In genomic region chr2:68318686-68319396, GRCh38 we compare ENCODE assay signal across 8 cellular contexts. TPM values are rescaled to one million over a fixed set of nuclear protein-coding genes. Genes with fewer than 3 reads are reported as not detected.
DNase-seq lines count a peak whose midpoint lies in the region; ATAC-seq and TF ChIP-seq lines count a peak whose summit lies in the region.

No MANE protein-coding gene starts in this region.

- H3K9ac ChIP-seq in mucosa of stomach (ENCODE audit: low read length): peak overlapping the region; percentile 62

- H3K27ac ChIP-seq in CD8-positive, alpha-beta T cell (ENCODE audit: low read depth, low read length): no peak overlapping the region
- peak overlapping the region; percentile 94 for H3K27ac ChIP-seq in vagina

- peaks cover 1% of the 10 kb centered on the region for H3K9me3 Mint-ChIP-seq in CD8-positive, alpha-beta T cell
- H3K9me3 Mint-ChIP-seq in endothelial cell (ENCODE audit: unreplicated experiment): no peaks in the 10 kb centered on the region

- H3K27me3 ChIP-seq in CD8-positive, alpha-beta T cell (ENCODE audit: insufficient read depth, low read length): peaks cover 9% of the 10 kb centered on the region
- peaks cover 32% of the 10 kb centered on the region for H3K27me3 ChIP-seq in mucosa of stomach (ENCODE audit: control insufficient read depth, insufficient read depth, low read length)
- H3K27me3 ChIP-seq in vagina: no peaks in the 10 kb centered on the region

- ATAC-seq in CD8-positive, alpha-beta T cell: no peak

- no peaks in the 10 kb centered on the region for H3K9me3 ChIP-seq in CD8-positive, alpha-beta T cell (ENCODE audit: low read length)
- H3K9me3 ChIP-seq in mucosa of stomach (ENCODE audit: control insufficient read depth, low read length): no peaks in the 10 kb centered on the region
- H3K9me3 ChIP-seq in vagina: no peaks in the 10 kb centered on the region

- POLR2A ChIA-PET in CD8-positive, alpha-beta T cell (lab: Charles Lee): no interaction called here

- intact Hi-C loops in CD8-positive, alpha-beta T cell (cut with DNase I, micrococcal nuclease): no loop called here
- intact Hi-C loops in vagina (cut with DNase I): no loop called here

- H3K4me3 Mint-ChIP-seq in CD8-positive, alpha-beta T cell: peak overlapping the region; percentile 78
- peak overlapping the region; percentile 98 for H3K4me3 Mint-ChIP-seq in endothelial cell (ENCODE audit: unreplicated experiment)

- CTCF ChIA-PET in CD8-positive, alpha-beta T cell (lab: Charles Lee): no interaction called here

- no peaks in the 10 kb centered on the region for H3K36me3 ChIP-seq in CD8-positive, alpha-beta T cell (ENCODE audit: insufficient read depth, low read length)
- H3K36me3 ChIP-seq in mucosa of stomach (ENCODE audit: control insufficient read depth, insufficient read depth, low read length): no peaks in the 10 kb centered on the region
- no peaks in the 10 kb centered on the region for H3K36me3 ChIP-seq in vagina

- H3K4me1 ChIP-seq in CD8-positive, alpha-beta T cell (ENCODE audit: insufficient read depth, low read length): peaks cover 5% of the 10 kb centered on the region
- H3K4me1 ChIP-seq in mucosa of stomach (ENCODE audit: control insufficient read depth, insufficient read depth, low read length) (peaks cover 9% of the 10 kb centered on the region), vagina (peaks cover 26% of the 10 kb centered on the region)

- no peak for DNase-seq in CD8-positive, alpha-beta T cell
- DNase-seq in endothelial cell (ENCODE audit: low spot score) (peak; percentile 37), vagina (ENCODE audit: extremely low spot score in 2 of 2) (no peak), NK-92 (lab: John Stamatoyannopoulos, UW; ENCODE audit: unreplicated experiment) (no peak)
- DNase-seq in activated CD8-positive, alpha-beta memory T cell treated with anti-CD3 and anti-CD28 coated beads, Interleukin-2, amount 50 U/mL, for 48 hours: no peak
- DNase-seq in NK-92 treated with Interleukin-12 subunit alpha and Interleukin-12 subunit beta, amount 100 ng/mL, for 24 hours (lab: John Stamatoyannopoulos, UW): no peak

- TF ChIP-seq POLR2A in vagina (IDR thresholded peaks at IDR 0.05): no peak

- no peak overlapping the region for H3K27ac Mint-ChIP-seq in CD8-positive, alpha-beta T cell
- peak overlapping the region; percentile 74 for H3K27ac Mint-ChIP-seq in endothelial cell (ENCODE audit: unreplicated experiment)

- no peak for TF ChIP-seq CTCF in CD8-positive, alpha-beta T cell (IDR thresholded peaks at IDR 0.05)
- TF ChIP-seq CTCF in endothelial cell (IDR thresholded peaks at IDR 0.05; ENCODE audit: unreplicated experiment): no peak
- no peak for TF ChIP-seq CTCF in vagina (IDR thresholded peaks at IDR 0.05)

- no peaks in the 10 kb centered on the region for H3K36me3 Mint-ChIP-seq in CD8-positive, alpha-beta T cell
- peaks cover 5% of the 10 kb centered on the region for H3K36me3 Mint-ChIP-seq in endothelial cell (ENCODE audit: low read depth, unreplicated experiment)

- H3K27me3 Mint-ChIP-seq in CD8-positive, alpha-beta T cell (ENCODE audit: low read depth): peaks cover 50% of the 10 kb centered on the region
- H3K27me3 Mint-ChIP-seq in endothelial cell (ENCODE audit: unreplicated experiment): peaks cover 6% of the 10 kb centered on the region

- H3K4me1 Mint-ChIP-seq in CD8-positive, alpha-beta T cell (ENCODE audit: low read depth): peaks cover 12% of the 10 kb centered on the region
- peaks cover 18% of the 10 kb centered on the region for H3K4me1 Mint-ChIP-seq in endothelial cell (ENCODE audit: unreplicated experiment)

- H3K4me3 ChIP-seq in CD8-positive, alpha-beta T cell (ENCODE audit: low read depth, low read length): no peak overlapping the region
- H3K4me3 ChIP-seq in mucosa of stomach (ENCODE audit: low read length): peak overlapping the region; percentile 46
- H3K4me3 ChIP-seq in vagina: peak overlapping the region; percentile 59 to 82

TF ChIP-seq in PFSK-1, 5 proteins besides CTCF, POLR2A, EP300 and RAD21:
- no peak for TF ChIP-seq FOXP2 (optimal IDR thresholded peaks at IDR 0.05; ENCODE audit: borderline replicate concordance, extremely low read depth, extremely low read length, insufficient read depth)
- 0 out of 2 replicates have a peak, but pooled peaks have one; percentile 34 for TF ChIP-seq SIN3A (IDR thresholded peaks at IDR 0.05; ENCODE audit: borderline replicate concordance, insufficient read depth, low read length)
- TF ChIP-seq REST (IDR thresholded peaks at IDR 0.05; ENCODE audit: insufficient read depth in 1 of 2, low read depth in 2 of 2, low read length in 2 of 2): 0 out of 4 replicates have a peak, but pooled peaks of 1 of the 2 experiments have one; percentile 7
- TF ChIP-seq TAF1 (IDR thresholded peaks at IDR 0.05; ENCODE audit: borderline replicate concordance, insufficient read depth, low read length): peak; percentile 17; the same call in 1 of the 2 replicates
- TF ChIP-seq POLR2AphosphoS5 (IDR thresholded peaks at IDR 0.05; ENCODE audit: low read depth, low read length): no peak

RNA-seq across cellular contexts. Expression of gene CNRIP1, which starts 0.9 kb away (rescaled TPM):
- not detected for total RNA-seq in CD8-positive, alpha-beta T cell
- 22.5 TPM for polyA plus RNA-seq in PFSK-1 (2012; ENCODE audit: insufficient read length, low read depth)
- total RNA-seq in endothelial cell (ENCODE audit: unreplicated experiment) (21.8 TPM), vagina (43.2 TPM)

RNA-seq across cellular contexts. Expression of gene PLEK, which starts 46.2 kb away (rescaled TPM):
- 10 to 100 TPM; 10.3 to 11.6 TPM for total RNA-seq in CD8-positive, alpha-beta T cell
- not detected for polyA plus RNA-seq in PFSK-1 (2012; ENCODE audit: insufficient read length, low read depth)
- total RNA-seq in endothelial cell (ENCODE audit: unreplicated experiment): not detected
- 4.4 TPM for total RNA-seq in vagina

Comparison
In these comparisons a context has a peak if more than half of its experiments do, and no peak if none do; other contexts are left out.
1. RNA of gene CNRIP1, which starts 0.9 kb away (total RNA-seq): 43.2 TPM in vagina (single experiment) and 21.8 TPM in endothelial cell (single experiment); not detected in CD8-positive, alpha-beta T cell; every median in the first group is over 10 times any median in the second.